In the genomic region with DNA sequence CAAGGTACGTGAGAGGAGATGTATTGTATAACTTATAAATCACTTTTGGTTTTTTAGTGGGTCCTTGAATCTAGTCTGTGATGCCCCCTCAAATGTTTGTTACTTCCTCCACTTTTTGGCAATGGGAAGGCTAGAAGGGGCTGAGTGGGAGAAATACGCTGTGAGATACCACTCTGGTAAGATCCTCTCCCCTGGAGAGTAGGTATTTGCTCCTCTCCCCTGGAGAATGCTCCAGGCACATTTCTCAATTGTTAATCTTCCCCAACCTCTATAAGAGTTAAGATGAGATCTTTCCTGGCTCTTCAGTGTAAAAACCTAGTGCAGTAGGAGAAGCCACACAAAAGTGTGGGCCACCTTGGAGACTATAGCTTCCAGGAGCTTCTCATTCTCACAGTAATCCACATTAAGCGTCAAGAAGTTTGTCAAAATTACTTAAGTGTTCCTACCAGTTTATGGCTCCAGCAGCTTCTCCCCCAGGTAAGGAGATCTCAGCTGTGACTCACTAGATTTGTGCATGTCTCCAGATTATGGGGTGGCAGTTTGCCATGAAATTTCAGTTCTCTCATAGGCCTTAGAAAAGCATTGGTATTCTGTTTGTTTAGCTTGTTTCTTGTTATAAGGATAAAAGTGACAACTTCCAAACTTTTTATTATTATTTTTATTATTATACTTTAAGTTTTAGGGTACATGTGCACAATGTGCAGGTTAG, we compare ENCODE assay signal across 19 cellular contexts.
A peak's percentile ranks its signal among the peaks of the same experiment; 100 is the strongest.
DNase-seq lines count a peak whose midpoint lies in the region; TF ChIP-seq lines count a peak whose summit lies in the region.
"Had no signal": no experiment of that assay in that cellular context is flagged by ENCODE, and none has a peak within 500 bp of the region (broad histone marks: within the 10 kb centered on the region; RNA-seq: fewer than 3 reads in every experiment).

No MANE protein-coding gene starts in this region.

- peaks cover 3% of the 10 kb centered on the region for H3K4me1 Mint-ChIP-seq in endodermal cell

- H3K27ac ChIP-seq in RWPE1 (no peak overlapping the region), endodermal cell (ENCODE audit: low read depth, low read length) (no peak overlapping the region), mesendoderm (ENCODE audit: low read depth, low read length) (peak overlapping the region; percentile 31), osteoblast (ENCODE audit: low read depth, low read length) (no peak overlapping the region), ascending aorta (no peak overlapping the region)
- H3K27ac ChIP-seq: BLaER1, SJSA1 had no signal

- intact Hi-C loops in ascending aorta (cut with DNase I) = no loop called here

- no peaks in the 10 kb centered on the region for H3K27me3 Mint-ChIP-seq in endodermal cell (ENCODE audit: insufficient read depth)

- peak overlapping the region; percentile 80 for H3K18ac ChIP-seq in mesendoderm (ENCODE audit: low read length)

- H3K79me1 ChIP-seq in mesendoderm (ENCODE audit: low read length) = no peaks in the 10 kb centered on the region

- no peaks in the 10 kb centered on the region for H4K20me1 ChIP-seq in osteoblast (ENCODE audit: insufficient read depth, low read length)
- H4K20me1 ChIP-seq: BLaER1 had no signal

- H2BK5ac ChIP-seq in mesendoderm (ENCODE audit: low read length) = no peak overlapping the region

- H3K4ac ChIP-seq in mesendoderm (ENCODE audit: low read depth, low read length) = no peak overlapping the region

- CTCF ChIA-PET in RWPE1 (lab: Yijun Ruan, JAX) = interaction anchor here (0.6 kb wide), 1 partner anchor 1570 kb away, joined by 4 read pairs; no protein-coding TSS in a partner anchor

- H3K9me3 ChIP-seq in endodermal cell (ENCODE audit: control insufficient read depth, low read length) = no peaks in the 10 kb centered on the region
- H3K9me3 ChIP-seq in osteoblast (ENCODE audit: low read depth, low read length) = no peaks in the 10 kb centered on the region
- no peaks in the 10 kb centered on the region for H3K9me3 ChIP-seq in ascending aorta
- H3K9me3 ChIP-seq: MG63, SJSA1 had no signal

- H2BK120ac ChIP-seq in mesendoderm (ENCODE audit: low read depth, low read length) = no peak overlapping the region

- no peak overlapping the region for H3K56ac ChIP-seq in mesendoderm (ENCODE audit: low read length)

- DNase-seq in H7 (peak; percentile 11), RWPE1 (ENCODE audit: low spot score) (peak; percentile 1), endodermal cell (peak; percentile 56), mesendoderm (peak; percentile 78), OCI-M1 (lab: John Stamatoyannopoulos, UW) (no peak), osteoblast (ENCODE audit: insufficient read length, low spot score, missing footprints) (no peak), ascending aorta (ENCODE audit: low spot score in 2 of 2) (no peak)
- DNase-seq: CD8-positive, alpha-beta T cell; DMS79; KBM-7; MG63; NCI-H1092; NCI-H1694; NCI-H2107; NCI-H446; NCI-H69; RPMI8226 had no signal

- no peak overlapping the region for H3K4me3 Mint-ChIP-seq in endodermal cell
- H3K4me3 Mint-ChIP-seq: CD8-positive, alpha-beta T cell had no signal

- no peak overlapping the region for H3K27ac Mint-ChIP-seq in endodermal cell
- H3K27ac Mint-ChIP-seq: CD8-positive, alpha-beta T cell had no signal

- no peak overlapping the region for H4K8ac ChIP-seq in mesendoderm (ENCODE audit: low read depth, low read length)

- H3K9me3 Mint-ChIP-seq in endodermal cell = no peaks in the 10 kb centered on the region

- POLR2A ChIA-PET in RWPE1 (lab: Yijun Ruan, JAX; ENCODE audit: low non-redundant PET) = no interaction called here

- no peak overlapping the region for H2AFZ ChIP-seq in osteoblast (ENCODE audit: low read length)

- H3K79me2 ChIP-seq in mesendoderm (ENCODE audit: control insufficient read depth, insufficient read depth, low read length) (no peaks in the 10 kb centered on the region), osteoblast (ENCODE audit: insufficient read depth, low read length) (no peaks in the 10 kb centered on the region)

- H3K9ac ChIP-seq in endodermal cell (ENCODE audit: extremely low read depth, low read length, poor library complexity, severe bottlenecking) (no peak overlapping the region), mesendoderm (ENCODE audit: low read length) (no peak overlapping the region)
- H3K9ac ChIP-seq: BLaER1 had no signal

- H3K36me3 Mint-ChIP-seq in endodermal cell (ENCODE audit: low read depth) = no peaks in the 10 kb centered on the region
- H3K36me3 Mint-ChIP-seq: CD8-positive, alpha-beta T cell had no signal

- H2BK15ac ChIP-seq in mesendoderm (replicated peaks; ENCODE audit: low read depth) = no peak overlapping the region

- H3K4me3 ChIP-seq in H7 (ENCODE audit: insufficient read depth, low read depth, low read length) = no peak overlapping the region
- H3K4me3 ChIP-seq in endodermal cell (ENCODE audit: low read length) = no peak overlapping the region
- no peak overlapping the region for H3K4me3 ChIP-seq in mesendoderm (ENCODE audit: low read length)
- H3K4me3 ChIP-seq in osteoblast (ENCODE audit: insufficient read depth, low read length) = no peak overlapping the region
- no peak overlapping the region for H3K4me3 ChIP-seq in ascending aorta
- H3K4me3 ChIP-seq: BLaER1, MG63, SJSA1 had no signal

- H3K4me1 ChIP-seq in endodermal cell (ENCODE audit: control insufficient read depth, insufficient read depth, low read length) = no peaks in the 10 kb centered on the region
- H3K4me1 ChIP-seq in mesendoderm (ENCODE audit: control insufficient read depth, low read depth, low read length) = no peaks in the 10 kb centered on the region
- no peaks in the 10 kb centered on the region for H3K4me1 ChIP-seq in osteoblast (ENCODE audit: insufficient read depth, low read length)
- H3K4me1 ChIP-seq in ascending aorta = no peaks in the 10 kb centered on the region
- H3K4me1 ChIP-seq: SJSA1 had no signal

- no peaks in the 10 kb centered on the region for H3K27me3 ChIP-seq in H7 (ENCODE audit: control insufficient read depth, insufficient read depth, low read length)
- H3K27me3 ChIP-seq in endodermal cell (ENCODE audit: control insufficient read depth, insufficient read depth, low read length, poor library complexity, severe bottlenecking) = no peaks in the 10 kb centered on the region
- no peaks in the 10 kb centered on the region for H3K27me3 ChIP-seq in mesendoderm (ENCODE audit: insufficient read depth, low read length, poor library complexity)
- no peaks in the 10 kb centered on the region for H3K27me3 ChIP-seq in osteoblast (ENCODE audit: insufficient read depth, low read length)
- H3K27me3 ChIP-seq in ascending aorta = no peaks in the 10 kb centered on the region
- H3K27me3 ChIP-seq: BLaER1, MG63, SJSA1 had no signal

- H2AK5ac ChIP-seq in mesendoderm (ENCODE audit: low read length) = no peak overlapping the region

- no peak overlapping the region for H4K5ac ChIP-seq in mesendoderm (ENCODE audit: low read length)

- no peak overlapping the region for H3K23ac ChIP-seq in mesendoderm (ENCODE audit: low read length)

- WGBS in endodermal cell (ENCODE audit: insufficient coverage in 1 of 2, insufficient read length in 1 of 2), 2 experiments = 83% methylated on average over 3 of the region's 3 CpGs; no CpG with 5 or more reads in 1 of the 2 experiments
- no CpG with 5 or more reads among the region's 3 CpGs for WGBS in mesendoderm (ENCODE audit: extremely low coverage, insufficient coverage, low lambda C conversion rate)

- H3K36me3 ChIP-seq in H7 (replicated peaks; ENCODE audit: control insufficient read depth, insufficient read depth, low read length) (no peaks in the 10 kb centered on the region), endodermal cell (ENCODE audit: control insufficient read depth, insufficient read depth, low read length) (no peaks in the 10 kb centered on the region), mesendoderm (ENCODE audit: control insufficient read depth, insufficient read depth, low read length) (no peaks in the 10 kb centered on the region), osteoblast (ENCODE audit: insufficient read depth, low read length) (no peaks in the 10 kb centered on the region), ascending aorta (no peaks in the 10 kb centered on the region)
- H3K36me3 ChIP-seq: BLaER1, MG63, SJSA1 had no signal

- H3K4me2 ChIP-seq in mesendoderm (ENCODE audit: low read length) = no peak overlapping the region
- H3K4me2 ChIP-seq in osteoblast (ENCODE audit: insufficient read depth, low read length) = no peak overlapping the region
- H3K4me2 ChIP-seq: BLaER1 had no signal

- TF ChIP-seq CTCF in RWPE1 (conservative IDR thresholded peaks at IDR 0.05; ENCODE audit: low read depth) = no peak
- TF ChIP-seq CTCF in endodermal cell (conservative IDR thresholded peaks at IDR 0.05) = no peak
- TF ChIP-seq CTCF in osteoblast (IDR thresholded peaks at IDR 0.05; ENCODE audit: extremely low read depth, low read depth, low read length) = no peak
- TF ChIP-seq CTCF in ascending aorta (IDR thresholded peaks at IDR 0.05) = no peak

Comparison
In these comparisons a context has a peak if more than half of its experiments do, and no peak if none do; other contexts are left out.
1. DNase-seq: peak in H7 (single experiment), RWPE1 (single experiment), endodermal cell (single experiment) and mesendoderm (single experiment); none in OCI-M1 (single experiment), osteoblast (single experiment) and ascending aorta (0 of 2).